8 cellular contexts compared by ENCODE assay signal in genomic region chr13:27621366-27622101, GRCh38. TPM values are rescaled to one million over a fixed set of nuclear protein-coding genes. Genes with fewer than 3 reads are reported as not detected.
DNase-seq lines count a peak whose midpoint lies in the region; ATAC-seq and TF ChIP-seq lines count a peak whose summit lies in the region.

A gene with protein sequence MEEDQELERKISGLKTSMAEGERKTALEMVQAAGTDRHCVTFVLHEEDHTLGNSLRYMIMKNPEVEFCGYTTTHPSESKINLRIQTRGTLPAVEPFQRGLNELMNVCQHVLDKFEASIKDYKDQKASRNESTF (plus strand): TSS chr13:27621892. CDS start chr13:27621984, 92 bp downstream.

- peak; percentile 57 for ATAC-seq in GM19351 (IDR thresholded peaks at IDR 0.05; ENCODE audit: unreplicated experiment)
- ATAC-seq in HG03469 (IDR thresholded peaks at IDR 0.05; ENCODE audit: unreplicated experiment): peak; percentile 44

- H3K27ac Mint-ChIP-seq in CD14-positive monocyte: peak within 1 kb of the TSS; percentile 85 to 95 (median 93)

- DNase-seq in CD14-positive monocyte (ENCODE audit: low spot score) (peak; percentile 72), lung microvascular endothelial cell (ENCODE audit: low read depth in 2 of 2) (peak; percentile 74 to 76)
- peak; percentile 82 for DNase-seq in NK-92 treated with Interleukin-12 subunit alpha and Interleukin-12 subunit beta, amount 100 ng/mL, for 24 hours (lab: John Stamatoyannopoulos, UW)
- peak; percentile 90 for DNase-seq in activated CD8-positive, alpha-beta memory T cell treated with anti-CD3 and anti-CD28 coated beads for 24 hours
- DNase-seq in effector CD8-positive, alpha-beta T cell (lab: John Stamatoyannopoulos, UW): peak; percentile 73
- DNase-seq in stimulated activated CD4-positive, alpha-beta T cell treated with anti-CD3 and anti-CD28 coated beads, TNF-alpha, amount 100 ng/mL, for 48 hours (ENCODE audit: low read depth in 3 of 3): peak; percentile 53 to 73 (median 62)

- TF ChIP-seq CTCF in CD14-positive monocyte (IDR thresholded peaks at IDR 0.05): no peak

- H3K4me1 Mint-ChIP-seq in CD14-positive monocyte: peaks cover 63% of the 10 kb centered on the region

- peaks cover 0 to 2% (median 0%) of the 10 kb centered on the region in 7 donors for H3K9me3 Mint-ChIP-seq in CD14-positive monocyte

- peaks cover 21 to 22% of the 10 kb centered on the region in 2 donors for H3K36me3 Mint-ChIP-seq in CD14-positive monocyte

- peak within 1 kb of the TSS; percentile 91 to 99 for H3K4me3 Mint-ChIP-seq in CD14-positive monocyte

- intact Hi-C loops in CD14-positive monocyte (cut with micrococcal nuclease): loop anchor here (10.0 kb wide), 2 partner anchors 197 to 367 kb away; partner anchors contain the start of genes GTF3A (in 1 of the 2) and RPL21 (in 1 of the 2)

- peaks cover 0 to 3% (median 0%) of the 10 kb centered on the region in 3 donors for H3K27me3 Mint-ChIP-seq in CD14-positive monocyte (ENCODE audit: low read depth in 3 of 3)

RNA-seq across cellular contexts. Expression of the gene that starts here (rescaled TPM):
- polyA plus RNA-seq in CD14-positive monocyte: 100 to 1,000 TPM; 122 to 139 TPM
- 81.9 and 86.1 TPM in 2 replicates for total RNA-seq in lung microvascular endothelial cell

Comparison
In these comparisons a context has a peak if more than half of its experiments do, and no peak if none do; other contexts are left out.
1. Peak in every context shown above with its lines: DNase-seq and ATAC-seq.